32 cellular contexts compared by ENCODE assay signal in genomic region chr2:218421027-218421426, GRCh38. TPM values are rescaled to one million over a fixed set of nuclear protein-coding genes. Genes with fewer than 3 reads are reported as not detected.
"Had no signal": no experiment of that assay in that cellular context is flagged by ENCODE, and none has a peak within 500 bp of the region (broad histone marks: within the 10 kb centered on the region; RNA-seq: fewer than 3 reads in every experiment).

No MANE protein-coding gene starts in this region.

- H3K4me1 ChIP-seq: pancreas, psoas muscle, spleen, suprapubic skin, tibial artery had no signal

- H3K36me3 Mint-ChIP-seq: activated naive CD4-positive, alpha-beta T cell treated with anti-CD3 and anti-CD28 coated beads, Interleukin-2, amount 10 ng/mL, durations not matched to agents 7 days and 5 days; immature natural killer cell; memory B cell; naive B cell; T-cell had no signal

- H3K4me3 ChIP-seq: pancreas, psoas muscle, spleen, suprapubic skin, tibial artery had no signal

- H3K27ac ChIP-seq: brain microvascular endothelial cell, pancreas, psoas muscle, spleen, suprapubic skin, tibial artery had no signal

- H3K9me3 Mint-ChIP-seq: activated naive CD4-positive, alpha-beta T cell treated with anti-CD3 and anti-CD28 coated beads, Interleukin-2, amount 10 ng/mL, durations not matched to agents 7 days and 5 days; activated T-cell treated with anti-CD3 and anti-CD28 coated beads, Interleukin-2, amount 50 U/mL, for 24 hours; endodermal cell; immature natural killer cell; memory B cell; naive B cell; nephron progenitor cell; T-cell; T-helper 2 cell treated with Interferon-gamma antibody and Interleukin-4, amounts not matched to agents 5 μg/mL and 100 μg/mL, for 36 hours had no signal

- H3K27me3 Mint-ChIP-seq: activated CD4-positive, alpha-beta T cell treated with anti-CD3 and anti-CD28 coated beads for 36 hours; activated T-cell treated with anti-CD3 and anti-CD28 coated beads, Interleukin-2, amount 50 U/mL, for 24 hours; T-cell had no signal

- DNase-seq: activated CD4-positive, alpha-beta T cell treated with anti-CD3 and anti-CD28 coated beads for 36 hours; activated CD4-positive, CD25-positive, alpha-beta regulatory T cell; activated CD8-positive, alpha-beta memory T cell treated with anti-CD3 and anti-CD28 coated beads for 24 hours; activated CD8-positive, alpha-beta memory T cell treated with anti-CD3 and anti-CD28 coated beads, Interleukin-2, amount 50 U/mL, for 4 hours; activated gamma-delta T cell; activated naive CD4-positive, alpha-beta T cell treated with anti-CD3 and anti-CD28 coated beads, Interleukin-2, amount 10 ng/mL, durations not matched to agents 7 days and 5 days; activated T-cell treated with anti-CD3 and anti-CD28 coated beads, Interleukin-2, amount 50 U/mL, for 24 hours; amniotic stem cell; brain microvascular endothelial cell; cortex of kidney; endodermal cell; foreskin fibroblast; head of caudate nucleus; hypothalamus; immature natural killer cell; kidney; naive B cell; nephron progenitor cell; pancreas; spleen; stimulated activated naive CD4-positive, alpha-beta T cell; T-cell; tibial artery had no signal

- H3K27ac Mint-ChIP-seq: activated CD4-positive, alpha-beta T cell treated with anti-CD3 and anti-CD28 coated beads for 36 hours; activated naive CD4-positive, alpha-beta T cell treated with anti-CD3 and anti-CD28 coated beads, Interleukin-2, amount 10 ng/mL, durations not matched to agents 7 days and 5 days; activated T-cell treated with anti-CD3 and anti-CD28 coated beads, Interleukin-2, amount 50 U/mL, for 24 hours; endodermal cell; memory B cell; naive B cell; nephron progenitor cell; T-cell; T-helper 2 cell treated with Interferon-gamma antibody and Interleukin-4, amounts not matched to agents 5 μg/mL and 100 μg/mL, for 36 hours had no signal

- H3K36me3 ChIP-seq: brain microvascular endothelial cell, pancreas, spleen, suprapubic skin, tibial artery had no signal

- ATAC-seq: activated CD4-positive, alpha-beta T cell treated with anti-CD3 and anti-CD28 coated beads for 36 hours; esophagus mucosa; left colon; pancreas; psoas muscle; T-cell had no signal

- H3K27me3 ChIP-seq: brain microvascular endothelial cell, pancreas, spleen, suprapubic skin had no signal

- H3K4me3 Mint-ChIP-seq: activated CD4-positive, alpha-beta T cell treated with anti-CD3 and anti-CD28 coated beads for 36 hours; activated naive CD4-positive, alpha-beta T cell treated with anti-CD3 and anti-CD28 coated beads, Interleukin-2, amount 10 ng/mL, durations not matched to agents 7 days and 5 days; activated T-cell treated with anti-CD3 and anti-CD28 coated beads, Interleukin-2, amount 50 U/mL, for 24 hours; endodermal cell; immature natural killer cell; memory B cell; naive B cell; nephron progenitor cell; T-cell; T-helper 2 cell treated with Interferon-gamma antibody and Interleukin-4, amounts not matched to agents 5 μg/mL and 100 μg/mL, for 36 hours had no signal

- H3K4me1 Mint-ChIP-seq: activated CD4-positive, alpha-beta T cell treated with anti-CD3 and anti-CD28 coated beads for 36 hours; activated naive CD4-positive, alpha-beta T cell treated with anti-CD3 and anti-CD28 coated beads, Interleukin-2, amount 10 ng/mL, durations not matched to agents 7 days and 5 days; immature natural killer cell; memory B cell had no signal

- FAIRE-seq: astrocyte, kidney, pancreas had no signal

- H3K9me3 ChIP-seq: pancreas, psoas muscle, spleen, suprapubic skin, tibial artery had no signal

RNA-seq across cellular contexts. Expression of gene VIL1, which starts 2.1 kb away (rescaled TPM):
- total RNA-seq: activated CD4-positive, alpha-beta T cell treated with anti-CD3 and anti-CD28 coated beads for 36 hours; astrocyte; cardiac septum; esophagus mucosa; psoas muscle; urinary bladder had no signal

RNA-seq across cellular contexts. Expression of gene SLC11A1, which starts 39.0 kb away (rescaled TPM):
- total RNA-seq: astrocyte had no signal
